In genomic region chr12:123867141-123867540, GRCh38 we compare ENCODE assay signal across 17 cellular contexts.
DNase-seq lines count a peak whose midpoint lies in the region; TF ChIP-seq lines count a peak whose summit lies in the region.
"Had no signal": no experiment of that assay in that cellular context is flagged by ENCODE, and none has a peak within 500 bp of the region (broad histone marks: within the 10 kb centered on the region; RNA-seq: fewer than 3 reads in every experiment).

No MANE protein-coding gene starts in this region.

- intact Hi-C loops in MCF 10A (cut with micrococcal nuclease) = no loop called here
- intact Hi-C loops in breast epithelium (cut with DNase I; ENCODE audit: low total_unique reads) = no loop called here

- no peak overlapping the region for H2BK12ac ChIP-seq in H9 (ENCODE audit: insufficient read length, low read depth, low read length)

- H3K4me1 Mint-ChIP-seq in MCF 10A (ENCODE audit: insufficient read depth, unreplicated experiment) (peaks cover 7% of the 10 kb centered on the region), H9 (no peaks in the 10 kb centered on the region)
- H3K4me1 Mint-ChIP-seq: CD14-positive monocyte; CD4-positive, alpha-beta memory T cell; GM23338 had no signal

- H3K9me3 Mint-ChIP-seq in MCF 10A (ENCODE audit: unreplicated experiment) (peaks cover 5% of the 10 kb centered on the region), H9 (no peaks in the 10 kb centered on the region; a peak in 1 of 5 replicates)
- H3K9me3 Mint-ChIP-seq: CD4-positive, alpha-beta memory T cell; GM23338 had no signal

- no peak overlapping the region for H3K9ac ChIP-seq in H9 (ENCODE audit: extremely low read depth, insufficient read length, low read length)
- H3K9ac ChIP-seq: BLaER1 had no signal

- no peak overlapping the region for H3K4me2 ChIP-seq in H9 (ENCODE audit: insufficient read depth, insufficient read length, low read length)
- H3K4me2 ChIP-seq: BLaER1, GM23338 had no signal

- peak; percentile 25 for DNase-seq in MCF 10A (ENCODE audit: unreplicated experiment)
- no peak for DNase-seq in breast epithelium (ENCODE audit: low spot score in 2 of 2)
- DNase-seq in amniotic epithelial cell (ENCODE audit: low read depth) = peak; percentile 58
- peak; percentile 18 for DNase-seq in iris pigment epithelial cell (ENCODE audit: low read depth)
- no peak for DNase-seq in H9
- no peak for DNase-seq in NCI-H2029 treated with DMSO at 0.1 percent for 48 hours (lab: John Stamatoyannopoulos, UW)
- no peak for DNase-seq in activated naive CD4-positive, alpha-beta T cell treated with Interleukin-2 at 50 U/mL for 16 hours
- DNase-seq: 8988T; Calu3; CD4-positive, alpha-beta memory T cell; DMS79 treated with DMSO at 0.1 percent for 48 hours; GF-D8; HFFc6 had no signal

- no peak for TF ChIP-seq CTCF in MCF 10A (IDR thresholded peaks at IDR 0.05; ENCODE audit: unreplicated experiment)
- TF ChIP-seq CTCF in breast epithelium (IDR thresholded peaks at IDR 0.05) = no peak
- TF ChIP-seq CTCF in H9 (conservative IDR thresholded peaks at IDR 0.05) = no peak

- H3T11ph ChIP-seq in H9 (ENCODE audit: low read length) = no peak overlapping the region

- CTCF ChIA-PET in MCF 10A (lab: Yijun Ruan, JAX) = no interaction called here

- no peaks in the 10 kb centered on the region for H3K4me1 ChIP-seq in breast epithelium
- H3K4me1 ChIP-seq in H9 (ENCODE audit: insufficient read depth, low read length) = no peaks in the 10 kb centered on the region

- no peaks in the 10 kb centered on the region for H3K36me3 Mint-ChIP-seq in MCF 10A (ENCODE audit: insufficient read depth, unreplicated experiment)
- H3K36me3 Mint-ChIP-seq in H9 (ENCODE audit: insufficient read depth in 1 of 3, low read depth in 3 of 3) = no peaks in the 10 kb centered on the region
- H3K36me3 Mint-ChIP-seq: CD14-positive monocyte; CD4-positive, alpha-beta memory T cell had no signal

- no peak overlapping the region for H2AFZ ChIP-seq in H9 (ENCODE audit: low read length)
- H2AFZ ChIP-seq: GM23338 had no signal

- peaks cover 66% of the 10 kb centered on the region for H3K27me3 Mint-ChIP-seq in MCF 10A (ENCODE audit: insufficient read depth, unreplicated experiment)
- peaks cover 79% of the 10 kb centered on the region for H3K27me3 Mint-ChIP-seq in H9 (ENCODE audit: low read depth)

- no peak overlapping the region for H2BK5ac ChIP-seq in H9 (ENCODE audit: insufficient read length, low read length)

- POLR2A ChIA-PET in MCF 10A (lab: Yijun Ruan, JAX) = no interaction called here

- no peak for TF ChIP-seq POLR2A in breast epithelium (IDR thresholded peaks at IDR 0.05)

- no peak overlapping the region for H3K18ac ChIP-seq in H9 (ENCODE audit: insufficient read length, low read depth, low read length)

- no peaks in the 10 kb centered on the region for H3K79me1 ChIP-seq in H9 (ENCODE audit: insufficient read depth, low read depth, low read length, poor library complexity, severe bottlenecking)

- H3K27ac ChIP-seq in breast epithelium (no peak overlapping the region), H9 (ENCODE audit: insufficient read length, low read depth, low read length) (no peak overlapping the region)
- H3K27ac ChIP-seq: BLaER1, HL-60 had no signal

- H3K27me3 ChIP-seq in breast epithelium (no peaks in the 10 kb centered on the region), H9 (ENCODE audit: insufficient read depth, low read length) (no peaks in the 10 kb centered on the region)
- H3K27me3 ChIP-seq: BLaER1 had no signal

- no peak overlapping the region for H4K91ac ChIP-seq in H9 (ENCODE audit: insufficient read length, low read depth, low read length)

- H4K5ac ChIP-seq in H9 (ENCODE audit: insufficient read length, low read depth, low read length) = no peak overlapping the region

- H3K14ac ChIP-seq in H9 (ENCODE audit: insufficient read depth, low read length) = no peak overlapping the region

- no peak overlapping the region for H2BK20ac ChIP-seq in H9 (ENCODE audit: low read depth, low read length, poor library complexity, severe bottlenecking)

- no CpG with 5 or more reads among the region's 1 CpG for WGBS in H9 (ENCODE audit: extremely low coverage, insufficient read length, low lambda C conversion rate)

- BruUV-seq in MCF 10A (replicated peaks; lab: Mats Ljungman, UMichigan) = no TSS peak

- no peak overlapping the region for H2BK15ac ChIP-seq in H9 (ENCODE audit: low read depth, low read length)

- no peak overlapping the region for H3K27ac Mint-ChIP-seq in MCF 10A (ENCODE audit: low read depth, unreplicated experiment)
- no peak overlapping the region for H3K27ac Mint-ChIP-seq in H9
- H3K27ac Mint-ChIP-seq: CD14-positive monocyte; CD4-positive, alpha-beta memory T cell; GM23338; HFFc6 had no signal

- H2AK5ac ChIP-seq in H9 (ENCODE audit: insufficient read length, low read length) = no peak overlapping the region

- H3K56ac ChIP-seq in H9 (ENCODE audit: insufficient read length, low read depth, low read length) = no peak overlapping the region

- H3K79me2 ChIP-seq in H9 (ENCODE audit: insufficient read depth, low read length) = no peaks in the 10 kb centered on the region

- no peak overlapping the region for H4K8ac ChIP-seq in H9 (replicated peaks; ENCODE audit: insufficient read length, low read depth, low read length)

- H3K23me2 ChIP-seq in H9 (ENCODE audit: insufficient read length, low read depth, low read length, poor library complexity, severe bottlenecking) = no peaks in the 10 kb centered on the region

- no peak overlapping the region for H3K4ac ChIP-seq in H9 (ENCODE audit: low read depth, low read length)

- H3K36me3 ChIP-seq in breast epithelium = no peaks in the 10 kb centered on the region
- H3K36me3 ChIP-seq: BLaER1 had no signal

- H3K23ac ChIP-seq in H9 (ENCODE audit: insufficient read length, low read depth, low read length) = no peak overlapping the region

- no peaks in the 10 kb centered on the region for H4K20me1 ChIP-seq in H9 (ENCODE audit: control insufficient read depth, insufficient read depth, insufficient read length)
- H4K20me1 ChIP-seq: BLaER1 had no signal

- no peak overlapping the region for H2BK120ac ChIP-seq in H9 (ENCODE audit: low read depth, low read length, poor library complexity, severe bottlenecking)

- no peaks in the 10 kb centered on the region for H3K9me3 ChIP-seq in breast epithelium
- no peaks in the 10 kb centered on the region for H3K9me3 ChIP-seq in H9 (ENCODE audit: control insufficient read depth, low read depth, low read length)
- H3K9me3 ChIP-seq: BLaER1 had no signal

- H3K4me3 ChIP-seq in breast epithelium = no peak overlapping the region
- H3K4me3 ChIP-seq: BLaER1, GM23338 had no signal

- H3K4me3 Mint-ChIP-seq in MCF 10A (ENCODE audit: unreplicated experiment) (no peak overlapping the region), H9 (no peak overlapping the region)
- H3K4me3 Mint-ChIP-seq: CD14-positive monocyte, GM23338, HFFc6 had no signal

Comparison
In these comparisons a context has a peak if more than half of its experiments do, and no peak if none do; other contexts are left out.
1. DNase-seq: peak in MCF 10A (single experiment), amniotic epithelial cell (single experiment) and iris pigment epithelial cell (single experiment); none in breast epithelium (0 of 2), H9 (single experiment), NCI-H2029 treated with DMSO at 0.1 percent for 48 hours (single experiment) and activated naive CD4-positive, alpha-beta T cell treated with Interleukin-2 at 50 U/mL for 16 hours (single experiment).